In genomic region chr6:153058909-153059308, GRCh38 we compare ENCODE assay signal across 20 cellular contexts.
"Had no signal": no experiment of that assay in that cellular context is flagged by ENCODE, and none has a peak within 500 bp of the region (broad histone marks: within the 10 kb centered on the region; RNA-seq: fewer than 3 reads in every experiment).

No MANE protein-coding gene starts in this region.

- H3K27ac Mint-ChIP-seq: activated CD8-positive, alpha-beta T cell treated with anti-CD3 and anti-CD28 coated beads, Interleukin-2, amount 10 ng/mL, durations not matched to agents 7 days and 5 days; mesothelial cell of epicardium; neural progenitor cell; stimulated activated naive CD8-positive, alpha-beta T cell treated with anti-CD3 and anti-CD28 coated beads, Interleukin-15, amount 100 ng/mL, for 72 hours had no signal

- DNase-seq: activated CD4-positive, alpha-beta T cell treated with anti-CD3 and anti-CD28 coated beads for 48 hours; activated CD8-positive, alpha-beta memory T cell treated with anti-CD3 and anti-CD28 coated beads, Interleukin-2, amount 50 U/mL, for 48 hours; activated CD8-positive, alpha-beta T cell treated with anti-CD3 and anti-CD28 coated beads, Interleukin-2, amount 10 ng/mL, durations not matched to agents 7 days and 5 days; activated naive CD4-positive, alpha-beta T cell; aorta; cortex of kidney; effector memory CD4-positive, alpha-beta T cell; hypothalamus; lower lobe of right lung; pancreas; retina; stimulated activated CD4-positive, alpha-beta T cell treated with anti-CD3 and anti-CD28 coated beads, Interleukin-4, amount 100 ng/mL, for 4 hours; stimulated activated naive CD8-positive, alpha-beta T cell treated with anti-CD3 and anti-CD28 coated beads, Interleukin-15, amount 100 ng/mL, for 72 hours; T1000; testis; WERI-Rb-1 had no signal

- ATAC-seq: activated CD8-positive, alpha-beta T cell treated with anti-CD3 and anti-CD28 coated beads, Interleukin-2, amount 10 ng/mL, durations not matched to agents 7 days and 5 days; lower lobe of right lung; stimulated activated naive CD8-positive, alpha-beta T cell treated with anti-CD3 and anti-CD28 coated beads, Interleukin-15, amount 100 ng/mL, for 72 hours had no signal

- H3K4me3 ChIP-seq: cardiac muscle cell, lower lobe of right lung, neural progenitor cell, pancreas, skin epidermis, testis had no signal

- H3K36me3 ChIP-seq: cardiac muscle cell, lower lobe of right lung, pancreas, WERI-Rb-1 had no signal

- H3K9me3 ChIP-seq: lower lobe of right lung, pancreas, testis had no signal

- H3K4me3 Mint-ChIP-seq: activated CD8-positive, alpha-beta T cell treated with anti-CD3 and anti-CD28 coated beads, Interleukin-2, amount 10 ng/mL, durations not matched to agents 7 days and 5 days; mesothelial cell of epicardium; neural progenitor cell; stimulated activated naive CD8-positive, alpha-beta T cell treated with anti-CD3 and anti-CD28 coated beads, Interleukin-15, amount 100 ng/mL, for 72 hours had no signal

- H3K27me3 ChIP-seq: cardiac muscle cell, neural progenitor cell, pancreas, testis had no signal

- H3K27ac ChIP-seq: cardiac muscle cell, lower lobe of right lung, neural progenitor cell, pancreas, skin epidermis, testis, WERI-Rb-1 had no signal

- H3K4me1 ChIP-seq: lower lobe of right lung, testis had no signal

- H3K4me1 Mint-ChIP-seq: stimulated activated naive CD8-positive, alpha-beta T cell treated with anti-CD3 and anti-CD28 coated beads, Interleukin-15, amount 100 ng/mL, for 72 hours had no signal

- H3K9ac ChIP-seq: neural progenitor cell had no signal

- FAIRE-seq: pancreas had no signal

- H3K4me2 ChIP-seq: neural progenitor cell had no signal

- H2AFZ ChIP-seq: neural progenitor cell had no signal
